Comparison of ENCODE assay signal across 16 cellular contexts in genomic region chr11:95335989-95336388, GRCh38.
DNase-seq lines count a peak whose midpoint lies in the region; FAIRE-seq and TF ChIP-seq lines count a peak whose summit lies in the region.
"Had no signal": no experiment of that assay in that cellular context is flagged by ENCODE, and none has a peak within 500 bp of the region (broad histone marks: within the 10 kb centered on the region; RNA-seq: fewer than 3 reads in every experiment).

No MANE protein-coding gene starts in this region.

- POLR2A ChIA-PET in HEK293 (lab: Yijun Ruan, JAX): no interaction called here

- no peaks in the 10 kb centered on the region for H3K9me3 Mint-ChIP-seq in astrocyte (ENCODE audit: unreplicated experiment)
- peaks cover 2% of the 10 kb centered on the region for H3K9me3 Mint-ChIP-seq in neural crest cell
- H3K9me3 Mint-ChIP-seq: natural killer cell had no signal

- CTCF ChIA-PET in HEK293 (lab: Yijun Ruan, JAX): interaction anchor here (0.6 kb wide), 1 partner anchor 284 kb away, joined by 3 read pairs; no protein-coding TSS in a partner anchor

- no peaks in the 10 kb centered on the region for H3K36me3 Mint-ChIP-seq in astrocyte (ENCODE audit: low read depth, unreplicated experiment)
- no peaks in the 10 kb centered on the region for H3K36me3 Mint-ChIP-seq in neural crest cell (ENCODE audit: low read depth)
- H3K36me3 Mint-ChIP-seq: natural killer cell had no signal

- H3K36me3 ChIP-seq in HEK293 (ENCODE audit: control insufficient read depth in 2 of 2, insufficient read depth in 1 of 2, low read length in 2 of 2): no peaks in the 10 kb centered on the region
- H3K36me3 ChIP-seq in astrocyte (ENCODE audit: insufficient read depth, low read length): no peaks in the 10 kb centered on the region
- no peaks in the 10 kb centered on the region for H3K36me3 ChIP-seq in tibial nerve
- H3K36me3 ChIP-seq: adrenal gland, suprapubic skin had no signal

- H3K4me3 ChIP-seq in HEK293 (ENCODE audit: low read depth, low read length): no peak overlapping the region
- no peak overlapping the region for H3K4me3 ChIP-seq in astrocyte (ENCODE audit: insufficient read depth, low read depth, low read length)
- no peak overlapping the region for H3K4me3 ChIP-seq in tibial nerve
- H3K4me3 ChIP-seq: adrenal gland, suprapubic skin had no signal

- H3K9me3 ChIP-seq in HEK293 (ENCODE audit: control insufficient read depth, insufficient read depth, low read depth, low read length) (no peaks in the 10 kb centered on the region), astrocyte (ENCODE audit: insufficient read depth, low read depth, low read length) (no peaks in the 10 kb centered on the region), tibial nerve (no peaks in the 10 kb centered on the region)
- H3K9me3 ChIP-seq: adrenal gland, suprapubic skin had no signal

- no peak for TF ChIP-seq POLR2A in tibial nerve (IDR thresholded peaks at IDR 0.05)

- no peak for TF ChIP-seq EP300 in tibial nerve (IDR thresholded peaks at IDR 0.05)

- H3K4me1 ChIP-seq in HEK293 (ENCODE audit: control insufficient read depth, insufficient read depth, low read length) (peaks cover 17% of the 10 kb centered on the region), astrocyte (ENCODE audit: insufficient read depth, low read length) (peaks cover 26% of the 10 kb centered on the region), tibial nerve (peaks cover 0 to 48% (median 30%) of the 10 kb centered on the region in 4 donors)

- H3K27ac Mint-ChIP-seq in astrocyte (ENCODE audit: unreplicated experiment) (peak overlapping the region; percentile 0), neural crest cell (ENCODE audit: unreplicated experiment) (no peak overlapping the region)
- H3K27ac Mint-ChIP-seq: natural killer cell had no signal

- peaks cover 6% of the 10 kb centered on the region for H3K4me1 Mint-ChIP-seq in astrocyte (ENCODE audit: low read depth, unreplicated experiment)
- peaks cover 14% of the 10 kb centered on the region for H3K4me1 Mint-ChIP-seq in neural crest cell

- FAIRE-seq in astrocyte (lab: Jason Lieb, UNC): no peak
- FAIRE-seq: endometrium, H54 had no signal

- H3K4me3 Mint-ChIP-seq in astrocyte (ENCODE audit: unreplicated experiment) (no peak overlapping the region), neural crest cell (peak overlapping the region; percentile 13)
- H3K4me3 Mint-ChIP-seq: natural killer cell had no signal

- no peaks in the 10 kb centered on the region for H3K27me3 Mint-ChIP-seq in astrocyte (ENCODE audit: low read depth, unreplicated experiment)
- no peaks in the 10 kb centered on the region for H3K27me3 Mint-ChIP-seq in neural crest cell (ENCODE audit: low read depth)

- 83 to 88% methylated on average over 3 of the region's 3 CpGs for WGBS in tibial nerve, 2 donors

- H3K27me3 ChIP-seq in astrocyte (ENCODE audit: insufficient read depth, low read length) (no peaks in the 10 kb centered on the region), tibial nerve (no peaks in the 10 kb centered on the region)
- H3K27me3 ChIP-seq: adrenal gland, suprapubic skin had no signal

- no peaks in the 10 kb centered on the region for H4K20me1 ChIP-seq in astrocyte (ENCODE audit: insufficient read depth, low read length)

- no peak overlapping the region for H3K4me2 ChIP-seq in astrocyte (ENCODE audit: low read length)

- TF ChIP-seq CTCF in HEK293 (tag by site-specific recombination; IDR thresholded peaks at IDR 0.05) (no peak), astrocyte (IDR thresholded peaks at IDR 0.05; ENCODE audit: insufficient read depth, low read depth, low read length) (no peak), neural crest cell (conservative IDR thresholded peaks at IDR 0.05) (no peak), tibial nerve (IDR thresholded peaks at IDR 0.05) (no peak)

- H3K27ac ChIP-seq in HEK293 (ENCODE audit: extremely low read depth, low read depth, low read length) (no peak overlapping the region), astrocyte (ENCODE audit: low read depth, low read length) (no peak overlapping the region), tibial nerve (peak overlapping the region in 1 of 4 donors; percentile 92)

- no peak overlapping the region for H3K9ac ChIP-seq in astrocyte (ENCODE audit: low read length)

- H2AFZ ChIP-seq in astrocyte (ENCODE audit: low read depth, low read length): no peak overlapping the region

- no peaks in the 10 kb centered on the region for H3K79me2 ChIP-seq in astrocyte (ENCODE audit: insufficient read depth, low read length)

- DNase-seq in CD1c-positive myeloid dendritic cell (ENCODE audit: extremely low spot score) (peak; percentile 40), astrocyte (ENCODE audit: low read depth) (no peak), neural crest cell (ENCODE audit: low read depth, low spot score) (no peak), NCI-H748 treated with DMSO at 0.1 percent for 48 hours (lab: John Stamatoyannopoulos, UW) (no peak), tibial nerve (ENCODE audit: low spot score in 2 of 2) (no peak), NCI-H2107 treated with DMSO at 0.1 percent for 48 hours (lab: John Stamatoyannopoulos, UW; ENCODE audit: unreplicated experiment) (no peak)
- DNase-seq: activated CD4-positive, alpha-beta T cell treated with anti-CD3 and anti-CD28 coated beads, Interleukin-2, amount 50 U/mL, for 4 hours; adrenal gland; C1 segment of cervical spinal cord; foreskin fibroblast; natural killer cell; SHP77 treated with DMSO at 0.1 percent for 48 hours had no signal

TF ChIP-seq in HEK293, 187 proteins besides CTCF, POLR2A, EP300 and RAD21:
- TF ChIP-seq ZNF398 (tag by site-specific recombination; IDR thresholded peaks at IDR 0.05): peak; percentile 25; the same call in 1 of the 2 replicates
- TF ChIP-seq ZNF692 (tag by site-specific recombination; IDR thresholded peaks at IDR 0.05): peak; percentile 80
- no peak for TF ChIP-seq ZNF174 (tag by site-specific recombination; IDR thresholded peaks at IDR 0.05)
- TF ChIP-seq ZNF426 (tag by site-specific recombination; IDR thresholded peaks at IDR 0.05): no peak
- peak; percentile 55; the same call in 1 of the 2 replicates for TF ChIP-seq ZFP69B (tag by site-specific recombination; IDR thresholded peaks at IDR 0.05)
